In the genomic region with DNA sequence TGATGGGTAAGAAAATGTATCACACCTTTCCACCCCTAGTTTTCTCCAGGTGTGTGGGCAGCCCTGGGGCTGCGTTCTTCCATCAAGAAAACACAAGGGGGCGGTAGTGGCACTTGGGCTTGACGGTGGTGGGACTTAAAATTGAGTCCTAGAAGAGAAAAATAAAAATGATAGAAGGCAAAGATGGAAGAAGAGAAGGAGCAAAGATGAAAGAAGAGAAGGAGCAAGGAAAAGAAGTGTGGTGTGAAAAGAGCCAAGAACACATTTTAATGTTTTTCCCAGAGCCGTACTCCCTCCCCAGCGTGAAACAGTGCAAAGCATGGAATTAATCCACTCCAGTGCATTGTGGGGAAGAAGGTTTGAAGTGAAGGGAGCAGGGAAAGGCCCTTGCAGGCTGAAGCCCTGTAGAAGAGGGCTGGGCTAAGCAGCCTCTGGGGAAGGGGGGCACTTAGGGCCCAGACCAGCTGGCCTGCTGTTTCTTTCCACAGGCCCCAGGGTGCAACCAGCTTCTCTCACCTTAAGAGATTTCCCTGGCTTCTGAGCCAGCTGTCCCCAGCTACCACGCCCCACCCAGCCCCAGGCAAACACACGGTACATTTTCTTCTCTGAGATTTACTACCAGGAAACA, we compare ENCODE assay signal across 1 cellular context.
TF ChIP-seq lines count a peak whose summit lies in the region.

No MANE protein-coding gene starts in this region.

TF ChIP-seq in K562, 482 proteins besides CTCF, POLR2A, EP300 and RAD21 (continued from another document):
- TF ChIP-seq, protein P1, sequence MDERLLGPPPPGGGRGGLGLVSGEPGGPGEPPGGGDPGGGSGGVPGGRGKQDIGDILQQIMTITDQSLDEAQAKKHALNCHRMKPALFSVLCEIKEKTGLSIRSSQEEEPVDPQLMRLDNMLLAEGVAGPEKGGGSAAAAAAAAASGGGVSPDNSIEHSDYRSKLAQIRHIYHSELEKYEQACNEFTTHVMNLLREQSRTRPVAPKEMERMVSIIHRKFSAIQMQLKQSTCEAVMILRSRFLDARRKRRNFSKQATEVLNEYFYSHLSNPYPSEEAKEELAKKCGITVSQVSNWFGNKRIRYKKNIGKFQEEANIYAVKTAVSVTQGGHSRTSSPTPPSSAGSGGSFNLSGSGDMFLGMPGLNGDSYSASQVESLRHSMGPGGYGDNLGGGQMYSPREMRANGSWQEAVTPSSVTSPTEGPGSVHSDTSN (CRISPR knock-in tag; IDR thresholded peaks at IDR 0.05; ENCODE audit: low read depth): no peak
- TF ChIP-seq, protein P1 (tag; conservative IDR thresholded peaks at IDR 0.05; ENCODE audit: low read depth): no peak
- peak; percentile 38; the same call in 1 of the 2 replicates for TF ChIP-seq SMC3 (conservative IDR thresholded peaks at IDR 0.05; ENCODE audit: insufficient read depth, low read depth, low read length)
